1 cellular context compared by ENCODE assay signal in the genomic region with DNA sequence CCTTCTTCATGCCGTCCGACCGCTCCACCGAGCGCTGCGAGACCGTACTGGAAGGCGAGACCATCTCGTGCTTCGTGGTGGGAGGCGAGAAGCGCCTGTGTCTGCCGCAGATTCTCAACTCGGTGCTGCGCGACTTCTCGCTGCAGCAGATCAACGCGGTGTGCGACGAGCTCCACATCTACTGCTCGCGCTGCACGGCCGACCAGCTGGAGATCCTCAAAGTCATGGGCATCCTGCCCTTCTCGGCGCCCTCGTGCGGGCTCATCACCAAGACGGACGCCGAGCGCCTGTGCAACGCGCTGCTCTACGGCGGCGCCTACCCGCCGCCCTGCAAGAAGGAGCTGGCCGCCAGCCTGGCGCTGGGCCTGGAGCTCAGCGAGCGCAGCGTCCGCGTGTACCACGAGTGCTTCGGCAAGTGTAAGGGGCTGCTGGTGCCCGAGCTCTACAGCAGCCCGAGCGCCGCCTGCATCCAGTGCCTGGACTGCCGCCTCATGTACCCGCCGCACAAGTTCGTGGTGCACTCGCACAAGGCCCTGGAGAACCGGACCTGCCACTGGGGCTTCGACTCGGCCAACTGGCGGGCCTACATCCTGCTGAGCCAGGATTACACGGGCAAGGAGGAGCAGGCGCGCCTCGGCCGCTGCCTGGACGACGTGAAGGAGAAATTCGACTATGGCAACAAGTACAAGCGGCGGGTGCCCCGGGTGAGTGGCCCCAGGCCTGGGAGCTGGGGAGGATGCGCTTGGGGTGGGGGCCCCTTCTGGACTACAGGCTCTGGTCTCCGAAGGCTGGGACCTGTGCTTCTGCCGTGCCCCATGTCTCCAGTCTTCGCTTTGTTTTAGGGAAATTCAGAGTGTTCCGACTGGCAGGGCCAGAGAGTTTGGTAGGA.
A peak's percentile ranks its signal among the peaks of the same experiment; 100 is the strongest.
TF ChIP-seq lines count a peak whose summit lies in the region.

No MANE protein-coding gene starts in this region.

TF ChIP-seq in HepG2, 621 proteins besides CTCF, POLR2A, EP300 and RAD21 (continued from another document and continues in another):
- TF ChIP-seq, protein P1, sequence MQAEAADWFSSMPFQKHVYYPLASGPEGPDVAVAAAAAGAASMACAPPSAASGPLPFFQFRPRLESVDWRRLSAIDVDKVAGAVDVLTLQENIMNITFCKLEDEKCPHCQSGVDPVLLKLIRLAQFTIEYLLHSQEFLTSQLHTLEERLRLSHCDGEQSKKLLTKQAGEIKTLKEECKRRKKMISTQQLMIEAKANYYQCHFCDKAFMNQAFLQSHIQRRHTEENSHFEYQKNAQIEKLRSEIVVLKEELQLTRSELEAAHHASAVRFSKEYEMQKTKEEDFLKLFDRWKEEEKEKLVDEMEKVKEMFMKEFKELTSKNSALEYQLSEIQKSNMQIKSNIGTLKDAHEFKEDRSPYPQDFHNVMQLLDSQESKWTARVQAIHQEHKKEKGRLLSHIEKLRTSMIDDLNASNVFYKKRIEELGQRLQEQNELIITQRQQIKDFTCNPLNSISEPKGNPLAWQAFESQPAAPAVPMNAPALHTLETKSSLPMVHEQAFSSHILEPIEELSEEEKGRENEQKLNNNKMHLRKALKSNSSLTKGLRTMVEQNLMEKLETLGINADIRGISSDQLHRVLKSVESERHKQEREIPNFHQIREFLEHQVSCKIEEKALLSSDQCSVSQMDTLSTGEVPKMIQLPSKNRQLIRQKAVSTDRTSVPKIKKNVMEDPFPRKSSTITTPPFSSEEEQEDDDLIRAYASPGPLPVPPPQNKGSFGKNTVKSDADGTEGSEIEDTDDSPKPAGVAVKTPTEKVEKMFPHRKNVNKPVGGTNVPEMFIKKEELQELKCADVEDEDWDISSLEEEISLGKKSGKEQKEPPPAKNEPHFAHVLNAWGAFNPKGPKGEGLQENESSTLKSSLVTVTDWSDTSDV (CRISPR knock-in tag; IDR thresholded peaks at IDR 0.05): no peak
- 0 out of 2 replicates have a peak, but pooled peaks have one; percentile 56 for TF ChIP-seq ZNF747 (CRISPR knock-in tag; IDR thresholded peaks at IDR 0.05; ENCODE audit: borderline replicate concordance)
- TF ChIP-seq POLR2AphosphoS5 (IDR thresholded peaks at IDR 0.05; ENCODE audit: low read depth, low read length): no peak
- no peak for TF ChIP-seq GTF3A (CRISPR knock-in tag; conservative IDR thresholded peaks at IDR 0.05)
- TF ChIP-seq, protein P2, sequence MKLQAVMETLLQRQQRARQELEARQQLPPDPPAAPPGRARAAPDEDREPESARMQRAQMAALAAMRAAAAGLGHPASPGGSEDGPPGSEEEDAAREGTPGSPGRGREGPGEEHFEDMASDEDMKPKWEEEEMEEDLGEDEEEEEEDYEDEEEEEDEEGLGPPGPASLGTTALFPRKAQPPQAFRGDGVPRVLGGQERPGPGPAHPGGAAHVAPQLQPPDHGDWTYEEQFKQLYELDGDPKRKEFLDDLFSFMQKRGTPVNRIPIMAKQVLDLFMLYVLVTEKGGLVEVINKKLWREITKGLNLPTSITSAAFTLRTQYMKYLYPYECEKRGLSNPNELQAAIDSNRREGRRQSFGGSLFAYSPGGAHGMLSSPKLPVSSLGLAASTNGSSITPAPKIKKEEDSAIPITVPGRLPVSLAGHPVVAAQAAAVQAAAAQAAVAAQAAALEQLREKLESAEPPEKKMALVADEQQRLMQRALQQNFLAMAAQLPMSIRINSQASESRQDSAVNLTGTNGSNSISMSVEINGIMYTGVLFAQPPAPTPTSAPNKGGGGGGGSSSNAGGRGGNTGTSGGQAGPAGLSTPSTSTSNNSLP (IDR thresholded peaks at IDR 0.05; ENCODE audit: low read depth, low read length): no peak
- TF ChIP-seq ETV6 (CRISPR knock-in tag; conservative IDR thresholded peaks at IDR 0.05): no peak
- TF ChIP-seq CC2D1A (CRISPR knock-in tag; IDR thresholded peaks at IDR 0.05): no peak
- no peak for TF ChIP-seq TCF12 (IDR thresholded peaks at IDR 0.05)
- no peak for TF ChIP-seq TCF12 (CRISPR knock-in tag; IDR thresholded peaks at IDR 0.05)
- TF ChIP-seq ZNF136 (CRISPR knock-in tag; IDR thresholded peaks at IDR 0.05; ENCODE audit: low read depth): no peak
- TF ChIP-seq ZNF772 (CRISPR knock-in tag; IDR thresholded peaks at IDR 0.05): no peak
- no peak for TF ChIP-seq REL (CRISPR knock-in tag; conservative IDR thresholded peaks at IDR 0.05)
- TF ChIP-seq, protein P3, sequence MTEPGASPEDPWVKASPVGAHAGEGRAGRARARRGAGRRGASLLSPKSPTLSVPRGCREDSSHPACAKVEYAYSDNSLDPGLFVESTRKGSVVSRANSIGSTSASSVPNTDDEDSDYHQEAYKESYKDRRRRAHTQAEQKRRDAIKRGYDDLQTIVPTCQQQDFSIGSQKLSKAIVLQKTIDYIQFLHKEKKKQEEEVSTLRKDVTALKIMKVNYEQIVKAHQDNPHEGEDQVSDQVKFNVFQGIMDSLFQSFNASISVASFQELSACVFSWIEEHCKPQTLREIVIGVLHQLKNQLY (CRISPR knock-in tag; IDR thresholded peaks at IDR 0.05): no peak
- TF ChIP-seq CBX5 (CRISPR knock-in tag; IDR thresholded peaks at IDR 0.05; ENCODE audit: borderline replicate concordance): no peak
- TF ChIP-seq ZSCAN9 (CRISPR knock-in tag; IDR thresholded peaks at IDR 0.05; ENCODE audit: borderline replicate concordance): peak; percentile 35; the same call in 1 of the 2 replicates
- TF ChIP-seq, protein P4, sequence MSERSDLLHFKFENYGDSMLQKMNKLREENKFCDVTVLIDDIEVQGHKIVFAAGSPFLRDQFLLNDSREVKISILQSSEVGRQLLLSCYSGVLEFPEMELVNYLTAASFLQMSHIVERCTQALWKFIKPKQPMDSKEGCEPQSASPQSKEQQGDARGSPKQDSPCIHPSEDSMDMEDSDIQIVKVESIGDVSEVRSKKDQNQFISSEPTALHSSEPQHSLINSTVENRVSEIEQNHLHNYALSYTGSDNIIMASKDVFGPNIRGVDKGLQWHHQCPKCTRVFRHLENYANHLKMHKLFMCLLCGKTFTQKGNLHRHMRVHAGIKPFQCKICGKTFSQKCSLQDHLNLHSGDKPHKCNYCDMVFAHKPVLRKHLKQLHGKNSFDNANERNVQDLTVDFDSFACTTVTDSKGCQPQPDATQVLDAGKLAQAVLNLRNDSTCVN (CRISPR knock-in tag; IDR thresholded peaks at IDR 0.05; ENCODE audit: borderline replicate concordance): no peak
- TF ChIP-seq, protein P5, sequence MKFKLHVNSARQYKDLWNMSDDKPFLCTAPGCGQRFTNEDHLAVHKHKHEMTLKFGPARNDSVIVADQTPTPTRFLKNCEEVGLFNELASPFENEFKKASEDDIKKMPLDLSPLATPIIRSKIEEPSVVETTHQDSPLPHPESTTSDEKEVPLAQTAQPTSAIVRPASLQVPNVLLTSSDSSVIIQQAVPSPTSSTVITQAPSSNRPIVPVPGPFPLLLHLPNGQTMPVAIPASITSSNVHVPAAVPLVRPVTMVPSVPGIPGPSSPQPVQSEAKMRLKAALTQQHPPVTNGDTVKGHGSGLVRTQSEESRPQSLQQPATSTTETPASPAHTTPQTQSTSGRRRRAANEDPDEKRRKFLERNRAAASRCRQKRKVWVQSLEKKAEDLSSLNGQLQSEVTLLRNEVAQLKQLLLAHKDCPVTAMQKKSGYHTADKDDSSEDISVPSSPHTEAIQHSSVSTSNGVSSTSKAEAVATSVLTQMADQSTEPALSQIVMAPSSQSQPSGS (CRISPR knock-in tag; IDR thresholded peaks at IDR 0.05): no peak
- TF ChIP-seq ZNF775 (CRISPR knock-in tag; IDR thresholded peaks at IDR 0.05; ENCODE audit: borderline replicate concordance): no peak
- 0 out of 2 replicates have a peak, but pooled peaks have one; percentile 54 for TF ChIP-seq ZNF235 (CRISPR knock-in tag; IDR thresholded peaks at IDR 0.05; ENCODE audit: borderline replicate concordance)
- TF ChIP-seq AGO2 (optimal IDR thresholded peaks at IDR 0.05; ENCODE audit: low read depth, low read length): peak; percentile 83
- TF ChIP-seq, protein P6, sequence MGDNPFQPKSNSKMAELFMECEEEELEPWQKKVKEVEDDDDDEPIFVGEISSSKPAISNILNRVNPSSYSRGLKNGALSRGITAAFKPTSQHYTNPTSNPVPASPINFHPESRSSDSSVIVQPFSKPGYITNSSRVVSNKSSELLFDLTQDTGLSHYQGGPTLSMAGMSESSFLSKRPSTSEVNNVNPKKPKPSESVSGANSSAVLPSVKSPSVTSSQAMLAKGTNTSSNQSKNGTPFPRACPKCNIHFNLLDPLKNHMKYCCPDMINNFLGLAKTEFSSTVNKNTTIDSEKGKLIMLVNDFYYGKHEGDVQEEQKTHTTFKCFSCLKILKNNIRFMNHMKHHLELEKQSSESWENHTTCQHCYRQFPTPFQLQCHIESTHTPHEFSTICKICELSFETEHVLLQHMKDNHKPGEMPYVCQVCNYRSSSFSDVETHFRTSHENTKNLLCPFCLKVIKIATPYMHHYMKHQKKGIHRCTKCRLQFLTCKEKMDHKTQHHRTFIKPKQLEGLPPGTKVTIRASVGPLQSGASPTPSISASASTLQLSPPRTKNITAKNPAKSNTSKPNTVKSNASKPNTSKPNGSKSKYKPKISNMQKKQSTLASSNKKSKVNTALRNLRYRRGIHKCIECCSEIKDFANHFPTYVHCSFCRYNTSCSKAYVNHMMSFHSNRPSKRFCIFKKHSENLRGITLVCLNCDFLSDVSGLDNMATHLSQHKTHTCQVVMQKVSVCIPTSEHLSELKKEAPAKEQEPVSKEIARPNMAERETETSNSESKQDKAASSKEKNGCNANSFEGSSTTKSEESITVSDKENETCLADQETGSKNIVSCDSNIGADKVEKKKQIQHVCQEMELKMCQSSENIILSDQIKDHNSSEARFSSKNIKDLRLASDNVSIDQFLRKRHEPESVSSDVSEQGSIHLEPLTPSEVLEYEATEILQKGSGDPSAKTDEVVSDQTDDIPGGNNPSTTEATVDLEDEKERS (CRISPR knock-in tag; IDR thresholded peaks at IDR 0.05): no peak
- TF ChIP-seq MYNN (CRISPR knock-in tag; IDR thresholded peaks at IDR 0.05; ENCODE audit: low read depth): no peak
- TF ChIP-seq CBX2 (IDR thresholded peaks at IDR 0.05; ENCODE audit: low read depth, low read length): no peak
- no peak for TF ChIP-seq CBX2 (CRISPR knock-in tag; IDR thresholded peaks at IDR 0.05; ENCODE audit: low read depth)
- TF ChIP-seq, protein P7, sequence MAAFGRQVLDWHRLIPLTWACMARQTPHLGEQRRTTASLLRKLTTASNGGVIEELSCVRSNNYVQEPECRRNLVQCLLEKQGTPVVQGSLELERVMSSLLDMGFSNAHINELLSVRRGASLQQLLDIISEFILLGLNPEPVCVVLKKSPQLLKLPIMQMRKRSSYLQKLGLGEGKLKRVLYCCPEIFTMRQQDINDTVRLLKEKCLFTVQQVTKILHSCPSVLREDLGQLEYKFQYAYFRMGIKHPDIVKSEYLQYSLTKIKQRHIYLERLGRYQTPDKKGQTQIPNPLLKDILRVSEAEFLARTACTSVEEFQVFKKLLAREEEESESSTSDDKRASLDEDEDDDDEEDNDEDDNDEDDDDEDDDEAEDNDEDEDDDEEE (CRISPR knock-in tag; IDR thresholded peaks at IDR 0.05): no peak
- TF ChIP-seq MED13 (CRISPR knock-in tag; IDR thresholded peaks at IDR 0.05): no peak
- TF ChIP-seq MIXL1 (CRISPR knock-in tag; IDR thresholded peaks at IDR 0.05): no peak
- no peak for TF ChIP-seq ZNF24 (IDR thresholded peaks at IDR 0.05)
- TF ChIP-seq MTA1 (CRISPR knock-in tag; IDR thresholded peaks at IDR 0.05; ENCODE audit: borderline replicate concordance): peak; percentile 42; the same call in 1 of the 2 replicates
- TF ChIP-seq, protein P8, sequence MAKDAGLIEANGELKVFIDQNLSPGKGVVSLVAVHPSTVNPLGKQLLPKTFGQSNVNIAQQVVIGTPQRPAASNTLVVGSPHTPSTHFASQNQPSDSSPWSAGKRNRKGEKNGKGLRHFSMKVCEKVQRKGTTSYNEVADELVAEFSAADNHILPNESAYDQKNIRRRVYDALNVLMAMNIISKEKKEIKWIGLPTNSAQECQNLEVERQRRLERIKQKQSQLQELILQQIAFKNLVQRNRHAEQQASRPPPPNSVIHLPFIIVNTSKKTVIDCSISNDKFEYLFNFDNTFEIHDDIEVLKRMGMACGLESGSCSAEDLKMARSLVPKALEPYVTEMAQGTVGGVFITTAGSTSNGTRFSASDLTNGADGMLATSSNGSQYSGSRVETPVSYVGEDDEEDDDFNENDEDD (CRISPR knock-in tag; IDR thresholded peaks at IDR 0.05; ENCODE audit: borderline replicate concordance): no peak; the same call in 1 of the 2 replicates
- TF ChIP-seq, protein P9, sequence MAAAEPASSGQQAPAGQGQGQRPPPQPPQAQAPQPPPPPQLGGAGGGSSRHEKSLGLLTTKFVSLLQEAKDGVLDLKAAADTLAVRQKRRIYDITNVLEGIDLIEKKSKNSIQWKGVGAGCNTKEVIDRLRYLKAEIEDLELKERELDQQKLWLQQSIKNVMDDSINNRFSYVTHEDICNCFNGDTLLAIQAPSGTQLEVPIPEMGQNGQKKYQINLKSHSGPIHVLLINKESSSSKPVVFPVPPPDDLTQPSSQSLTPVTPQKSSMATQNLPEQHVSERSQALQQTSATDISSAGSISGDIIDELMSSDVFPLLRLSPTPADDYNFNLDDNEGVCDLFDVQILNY (CRISPR knock-in tag; conservative IDR thresholded peaks at IDR 0.05): no peak
- no peak for TF ChIP-seq MED1 (CRISPR knock-in tag; IDR thresholded peaks at IDR 0.05)
- no peak for TF ChIP-seq ZNF121 (CRISPR knock-in tag; IDR thresholded peaks at IDR 0.05)
- no peak for TF ChIP-seq GZF1 (CRISPR knock-in tag; IDR thresholded peaks at IDR 0.05)
- TF ChIP-seq, protein P10, sequence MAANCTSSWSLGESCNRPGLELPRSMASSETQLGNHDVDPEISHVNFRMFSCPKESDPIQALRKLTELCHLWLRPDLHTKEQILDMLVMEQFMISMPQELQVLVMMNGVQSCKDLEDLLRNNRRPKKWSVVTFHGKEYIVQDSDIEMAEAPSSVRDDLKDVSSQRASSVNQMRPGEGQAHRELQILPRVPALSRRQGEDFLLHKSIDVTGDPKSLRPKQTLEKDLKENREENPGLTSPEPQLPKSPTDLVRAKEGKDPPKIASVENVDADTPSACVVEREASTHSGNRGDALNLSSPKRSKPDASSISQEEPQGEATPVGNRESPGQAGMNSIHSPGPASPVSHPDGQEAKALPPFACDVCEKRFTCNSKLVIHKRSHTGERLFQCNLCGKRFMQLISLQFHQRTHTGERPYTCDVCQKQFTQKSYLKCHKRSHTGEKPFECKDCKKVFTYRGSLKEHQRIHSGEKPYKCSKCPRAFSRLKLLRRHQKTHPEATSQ (CRISPR knock-in tag; IDR thresholded peaks at IDR 0.05; ENCODE audit: borderline replicate concordance): no peak
- no peak for TF ChIP-seq ZNF33B (CRISPR knock-in tag; IDR thresholded peaks at IDR 0.05)
- TF ChIP-seq, protein P11, sequence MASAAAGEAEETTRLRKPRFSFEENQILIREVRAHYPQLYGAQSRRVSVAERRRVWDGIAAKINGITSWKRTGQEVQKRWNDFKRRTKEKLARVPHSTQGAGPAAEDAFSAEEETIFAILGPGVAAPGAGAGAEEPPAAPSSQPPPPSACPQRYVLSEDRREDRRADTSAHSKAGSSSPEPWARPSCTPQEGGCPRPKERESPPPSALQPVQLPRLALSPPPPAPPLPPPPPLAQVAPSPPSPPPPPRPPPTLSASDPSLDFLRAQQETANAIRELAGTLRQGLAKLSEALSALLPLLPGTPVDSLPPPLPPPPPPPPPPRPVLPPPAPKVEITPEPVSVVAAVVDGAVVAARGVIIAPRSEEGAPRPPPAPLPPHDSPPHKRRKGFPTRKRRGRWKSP (CRISPR knock-in tag; IDR thresholded peaks at IDR 0.05): 0 out of 2 replicates have a peak, but pooled peaks have one; percentile 32
- no peak for TF ChIP-seq FLYWCH1 (CRISPR knock-in tag; IDR thresholded peaks at IDR 0.05)
- TF ChIP-seq SMAD3 (CRISPR knock-in tag; IDR thresholded peaks at IDR 0.05): no peak
